ENCODE assay signal across 21 cellular contexts in genomic region chr14:29339491-29339890, GRCh38.
A peak's percentile ranks its signal among the peaks of the same experiment; 100 is the strongest.
DNase-seq lines count a peak whose midpoint lies in the region; ATAC-seq and TF ChIP-seq lines count a peak whose summit lies in the region.
"Had no signal": no experiment of that assay in that cellular context is flagged by ENCODE, and none has a peak within 500 bp of the region (broad histone marks: within the 10 kb centered on the region; RNA-seq: fewer than 3 reads in every experiment).

No MANE protein-coding gene starts in this region.

- POLR2A ChIA-PET in RWPE1 (lab: Yijun Ruan, JAX; ENCODE audit: low non-redundant PET) = no interaction called here
- POLR2A ChIA-PET in naive thymus-derived CD4-positive, alpha-beta T cell (lab: Charles Lee) = no interaction called here

- H3K4me1 ChIP-seq in naive thymus-derived CD4-positive, alpha-beta T cell (ENCODE audit: control insufficient read depth in 2 of 2, insufficient read depth in 2 of 2, low read length in 2 of 2) = no peaks in the 10 kb centered on the region
- H3K4me1 ChIP-seq: left ventricle myocardium inferior, thyroid gland had no signal

- CTCF ChIA-PET in RWPE1 (lab: Yijun Ruan, JAX) = no interaction called here
- CTCF ChIA-PET in naive thymus-derived CD4-positive, alpha-beta T cell (lab: Charles Lee) = no interaction called here

- intact Hi-C loops in naive thymus-derived CD4-positive, alpha-beta T cell (cut with micrococcal nuclease) = no loop called here

- TF ChIP-seq CTCF in RWPE1 (conservative IDR thresholded peaks at IDR 0.05; ENCODE audit: low read depth) (no peak), progenitor cell of endocrine pancreas (IDR thresholded peaks at IDR 0.05; ENCODE audit: unreplicated experiment) (no peak)

- H3K27ac Mint-ChIP-seq in progenitor cell of endocrine pancreas = no peak overlapping the region
- no peak overlapping the region for H3K27ac Mint-ChIP-seq in naive thymus-derived CD4-positive, alpha-beta T cell
- H3K27ac Mint-ChIP-seq: activated CD4-positive, alpha-beta T cell treated with anti-CD3 and anti-CD28 coated beads, Interleukin-2, amount 10 ng/mL, durations not matched to agents 24 days and 14 days; CD8-positive, alpha-beta memory T cell had no signal

- H3K4me3 ChIP-seq in naive thymus-derived CD4-positive, alpha-beta T cell (ENCODE audit: low read length) = no peak overlapping the region
- H3K4me3 ChIP-seq: left ventricle myocardium inferior, skin epidermis, thyroid gland had no signal

- H3K36me3 Mint-ChIP-seq in progenitor cell of endocrine pancreas (ENCODE audit: insufficient read depth) = no peaks in the 10 kb centered on the region
- no peaks in the 10 kb centered on the region for H3K36me3 Mint-ChIP-seq in naive thymus-derived CD4-positive, alpha-beta T cell
- H3K36me3 Mint-ChIP-seq: CD8-positive, alpha-beta memory T cell had no signal

- no peaks in the 10 kb centered on the region for H3K9me3 ChIP-seq in naive thymus-derived CD4-positive, alpha-beta T cell (ENCODE audit: control insufficient read depth in 2 of 3, low read length in 3 of 3)
- H3K9me3 ChIP-seq: thyroid gland had no signal

- H3K36me3 ChIP-seq in naive thymus-derived CD4-positive, alpha-beta T cell (ENCODE audit: control insufficient read depth in 2 of 3, insufficient read depth in 3 of 3, low read length in 3 of 3) = no peaks in the 10 kb centered on the region
- H3K36me3 ChIP-seq: left ventricle myocardium inferior, thyroid gland had no signal

- no peak for ATAC-seq in naive thymus-derived CD4-positive, alpha-beta T cell
- ATAC-seq: HCT116 had no signal

- no peaks in the 10 kb centered on the region for H3K27me3 Mint-ChIP-seq in progenitor cell of endocrine pancreas
- H3K27me3 Mint-ChIP-seq in naive thymus-derived CD4-positive, alpha-beta T cell = no peaks in the 10 kb centered on the region
- H3K27me3 Mint-ChIP-seq: activated CD4-positive, alpha-beta T cell treated with anti-CD3 and anti-CD28 coated beads, Interleukin-2, amount 10 ng/mL, durations not matched to agents 24 days and 14 days; CD8-positive, alpha-beta memory T cell had no signal

- H3K27me3 ChIP-seq in naive thymus-derived CD4-positive, alpha-beta T cell (ENCODE audit: control insufficient read depth in 2 of 2, insufficient read depth in 2 of 2, low read length in 2 of 2) = no peaks in the 10 kb centered on the region
- H3K27me3 ChIP-seq: thyroid gland had no signal

- peaks cover 3% of the 10 kb centered on the region for H3K4me1 Mint-ChIP-seq in progenitor cell of endocrine pancreas (ENCODE audit: low read depth)
- H3K4me1 Mint-ChIP-seq in naive thymus-derived CD4-positive, alpha-beta T cell = no peaks in the 10 kb centered on the region
- H3K4me1 Mint-ChIP-seq: activated CD4-positive, alpha-beta T cell treated with anti-CD3 and anti-CD28 coated beads, Interleukin-2, amount 10 ng/mL, durations not matched to agents 24 days and 14 days; CD8-positive, alpha-beta memory T cell; neural crest cell had no signal

- no peak overlapping the region for H3K27ac ChIP-seq in RWPE1
- no peak overlapping the region for H3K27ac ChIP-seq in naive thymus-derived CD4-positive, alpha-beta T cell (ENCODE audit: low read depth, low read length)
- H3K27ac ChIP-seq: epithelial cell of prostate, left ventricle myocardium inferior, skin epidermis, thyroid gland had no signal

- peaks cover 10% of the 10 kb centered on the region for H3K9me3 Mint-ChIP-seq in progenitor cell of endocrine pancreas (ENCODE audit: low read depth)
- H3K9me3 Mint-ChIP-seq in naive thymus-derived CD4-positive, alpha-beta T cell = peaks cover 0 to 21% (median 9%) of the 10 kb centered on the region in 11 donors

- DNase-seq in HCEC 1CT (peak; percentile 23), RWPE1 (ENCODE audit: low spot score) (peak; percentile 13), fibroblast of peridontal ligament (ENCODE audit: extremely low read depth) (peak; percentile 5), superior temporal gyrus (ENCODE audit: extremely low spot score) (peak; percentile 33), T-helper 2 cell (no peak), progenitor cell of endocrine pancreas (ENCODE audit: low spot score, unreplicated experiment) (no peak)
- DNase-seq in naive thymus-derived CD4-positive, alpha-beta T cell = no peak
- DNase-seq: activated CD4-positive, alpha-beta T cell treated with anti-CD3 and anti-CD28 coated beads, Interleukin-2, amount 10 ng/mL, durations not matched to agents 24 days and 14 days; activated effector memory CD4-positive, alpha-beta T cell treated with Interleukin-2 at 50 U/mL for 16 hours; CD8-positive, alpha-beta memory T cell; DMS79 treated with DMSO at 0.1 percent for 48 hours; left ventricle myocardium inferior; NCI-H2107; NCI-H526; Right ventricle myocardium superior; stimulated activated CD4-positive, alpha-beta T cell treated with anti-CD3 and anti-CD28 coated beads, Interleukin-2, amount 100 ng/mL, for 24 hours; thyroid gland had no signal

- no peak overlapping the region for H3K4me3 Mint-ChIP-seq in progenitor cell of endocrine pancreas (ENCODE audit: low read depth)
- no peak overlapping the region for H3K4me3 Mint-ChIP-seq in naive thymus-derived CD4-positive, alpha-beta T cell
- H3K4me3 Mint-ChIP-seq: activated CD4-positive, alpha-beta T cell treated with anti-CD3 and anti-CD28 coated beads, Interleukin-2, amount 10 ng/mL, durations not matched to agents 24 days and 14 days; CD8-positive, alpha-beta memory T cell; neural crest cell had no signal

Comparison
In these comparisons a context has a peak if more than half of its experiments do, and no peak if none do; other contexts are left out.
1. DNase-seq: peak in HCEC 1CT (single experiment), RWPE1 (single experiment), fibroblast of peridontal ligament (single experiment) and superior temporal gyrus (single experiment); none in T-helper 2 cell (0 of 5), progenitor cell of endocrine pancreas (single experiment) and naive thymus-derived CD4-positive, alpha-beta T cell (0 of 9).